Comparison of ENCODE assay signal across 23 cellular contexts in genomic region chr4:182137343-182137742, GRCh38.
"Had no signal": no experiment of that assay in that cellular context is flagged by ENCODE, and none has a peak within 500 bp of the region (broad histone marks: within the 10 kb centered on the region; RNA-seq: fewer than 3 reads in every experiment).

No MANE protein-coding gene starts in this region.

- H3K27ac Mint-ChIP-seq: activated CD4-positive, alpha-beta T cell treated with anti-CD3 and anti-CD28 coated beads, Interleukin-2, amount 10 ng/mL, durations not matched to agents 24 days and 14 days; activated CD8-positive, alpha-beta T cell treated with anti-CD3 and anti-CD28 coated beads, Interleukin-2, amount 10 ng/mL, durations not matched to agents 7 days and 5 days; activated naive CD8-positive, alpha-beta T cell; memory B cell; natural killer cell; T-helper 2 cell treated with Interferon-gamma antibody and Interleukin-4, amounts not matched to agents 5 μg/mL and 100 μg/mL, for 36 hours had no signal

- H3K36me3 Mint-ChIP-seq: activated naive CD8-positive, alpha-beta T cell; memory B cell; natural killer cell had no signal

- H3K9me3 Mint-ChIP-seq: T-helper 2 cell treated with Interferon-gamma antibody and Interleukin-4, amounts not matched to agents 5 μg/mL and 100 μg/mL, for 36 hours had no signal

- H3K4me1 ChIP-seq: colonic mucosa, psoas muscle, testis had no signal

- H3K9me3 ChIP-seq: colonic mucosa, psoas muscle, right lobe of liver, spleen, stomach, testis, upper lobe of right lung had no signal

- H3K27ac ChIP-seq: colonic mucosa, psoas muscle, right lobe of liver, spleen, stomach, testis, upper lobe of right lung had no signal

- H3K4me3 Mint-ChIP-seq: activated CD4-positive, alpha-beta T cell treated with anti-CD3 and anti-CD28 coated beads, Interleukin-2, amount 10 ng/mL, durations not matched to agents 24 days and 14 days; activated CD8-positive, alpha-beta T cell treated with anti-CD3 and anti-CD28 coated beads, Interleukin-2, amount 10 ng/mL, durations not matched to agents 7 days and 5 days; activated naive CD8-positive, alpha-beta T cell; memory B cell; natural killer cell; T-helper 2 cell treated with Interferon-gamma antibody and Interleukin-4, amounts not matched to agents 5 μg/mL and 100 μg/mL, for 36 hours had no signal

- DNase-seq: activated CD4-positive, alpha-beta T cell treated with anti-CD3 and anti-CD28 coated beads, Interleukin-2, amount 10 ng/mL, durations not matched to agents 24 days and 14 days; activated CD4-positive, CD25-positive, alpha-beta regulatory T cell; activated CD8-positive, alpha-beta memory T cell treated with anti-CD3 and anti-CD28 coated beads, Interleukin-2, amount 50 U/mL, for 4 hours; activated CD8-positive, alpha-beta T cell treated with anti-CD3 and anti-CD28 coated beads, Interleukin-2, amount 10 ng/mL, durations not matched to agents 7 days and 5 days; activated gamma-delta T cell treated with Interleukin-2 at 50 U/mL for 16 hours; amniotic stem cell; colonic mucosa; effector CD8-positive, alpha-beta T cell; foreskin fibroblast; kidney glomerular epithelial cell; left ventricle myocardium superior; natural killer cell; occipital lobe; psoas muscle; right lobe of liver; spleen; stomach; SW 1271; testis; upper lobe of right lung had no signal

- H3K4me3 ChIP-seq: colonic mucosa, psoas muscle, right lobe of liver, spleen, stomach, testis, upper lobe of right lung had no signal

- H3K27me3 ChIP-seq: right lobe of liver, testis had no signal

- H3K4me1 Mint-ChIP-seq: memory B cell had no signal

- H3K36me3 ChIP-seq: colonic mucosa, right lobe of liver, spleen, stomach, upper lobe of right lung had no signal

- ATAC-seq: activated CD8-positive, alpha-beta T cell treated with anti-CD3 and anti-CD28 coated beads, Interleukin-2, amount 10 ng/mL, durations not matched to agents 7 days and 5 days; left ventricle myocardium superior; natural killer cell; psoas muscle; right lobe of liver; upper lobe of right lung had no signal
